In the genomic region with DNA sequence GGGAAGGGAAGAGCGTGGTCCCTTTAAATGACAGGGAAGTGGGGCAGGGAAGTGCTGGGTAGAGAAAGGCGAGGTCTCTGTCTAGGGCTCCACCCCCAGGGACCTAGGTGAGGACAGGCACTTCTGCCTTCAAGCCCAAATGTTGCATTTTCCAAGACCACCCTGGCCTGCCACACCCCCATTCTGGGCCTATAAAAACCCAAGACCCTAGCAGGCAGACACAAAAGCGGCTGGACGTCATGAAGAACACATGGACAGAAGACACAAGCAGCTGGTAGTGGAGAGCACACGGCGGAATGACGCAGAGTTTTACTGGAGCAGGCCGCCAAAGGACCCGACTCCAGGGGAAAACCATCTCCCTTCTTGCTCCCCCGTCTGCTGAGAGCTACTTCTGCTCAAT, we compare ENCODE assay signal across 21 cellular contexts.
"Had no signal": no experiment of that assay in that cellular context is flagged by ENCODE, and none has a peak within 500 bp of the region (broad histone marks: within the 10 kb centered on the region; RNA-seq: fewer than 3 reads in every experiment).

No MANE protein-coding gene starts in this region.

- H3K27me3 ChIP-seq: stomach, tibial nerve had no signal

- H3K4me1 Mint-ChIP-seq: activated CD4-positive, alpha-beta memory T cell treated with anti-CD3 and anti-CD28 coated beads, Interleukin-2, amount 10 ng/mL, durations not matched to agents 7 days and 5 days; stimulated activated memory B cell treated with anti-CD40 and anti-IgM and Interleukin-4, amounts not matched to agents 10 μg/mL and 1 μg/mL and 100 μg/mL, for 72 hours had no signal

- H3K27ac Mint-ChIP-seq: activated CD4-positive, alpha-beta memory T cell treated with anti-CD3 and anti-CD28 coated beads, Interleukin-2, amount 10 ng/mL, durations not matched to agents 7 days and 5 days; activated naive CD4-positive, alpha-beta T cell treated with anti-CD3 and anti-CD28 coated beads for 36 hours; activated naive CD8-positive, alpha-beta T cell treated with anti-CD3 and anti-CD28 coated beads, Interleukin-2, amount 10 ng/mL, durations not matched to agents 7 days and 5 days; activated T-cell treated with anti-CD3 and anti-CD28 coated beads, Interleukin-2, amount 50 U/mL, for 72 hours; natural killer cell treated with Interleukin-12 subunit alpha and Interleukin-12 subunit beta and Interleukin-15 and Interleukin-18, amount 100 ng/mL, for 72 hours; stimulated activated memory B cell treated with anti-CD40 and anti-IgM and Interleukin-4, amounts not matched to agents 10 μg/mL and 1 μg/mL and 100 μg/mL, for 72 hours; T-helper 1 cell treated with Interleukin-12 subunit alpha and Interleukin-12 subunit beta and Interleukin-4 antibody, amounts not matched to agents 30 μg/mL and 1 μg/mL, for 36 hours had no signal

- H3K4me3 Mint-ChIP-seq: activated CD4-positive, alpha-beta memory T cell treated with anti-CD3 and anti-CD28 coated beads, Interleukin-2, amount 10 ng/mL, durations not matched to agents 7 days and 5 days; activated naive CD4-positive, alpha-beta T cell treated with anti-CD3 and anti-CD28 coated beads for 36 hours; activated naive CD8-positive, alpha-beta T cell treated with anti-CD3 and anti-CD28 coated beads, Interleukin-2, amount 10 ng/mL, durations not matched to agents 7 days and 5 days; activated T-cell treated with anti-CD3 and anti-CD28 coated beads, Interleukin-2, amount 50 U/mL, for 72 hours; natural killer cell treated with Interleukin-12 subunit alpha and Interleukin-12 subunit beta and Interleukin-15 and Interleukin-18, amount 100 ng/mL, for 72 hours; stimulated activated memory B cell treated with anti-CD40 and anti-IgM and Interleukin-4, amounts not matched to agents 10 μg/mL and 1 μg/mL and 100 μg/mL, for 72 hours; T-helper 1 cell treated with Interleukin-12 subunit alpha and Interleukin-12 subunit beta and Interleukin-4 antibody, amounts not matched to agents 30 μg/mL and 1 μg/mL, for 36 hours had no signal

- DNase-seq: activated CD4-positive, alpha-beta memory T cell treated with anti-CD3 and anti-CD28 coated beads, Interleukin-2, amount 10 ng/mL, durations not matched to agents 7 days and 5 days; activated CD4-positive, alpha-beta T cell treated with anti-CD3 and anti-CD28 coated beads for 48 hours; activated effector memory CD4-positive, alpha-beta T cell treated with Interleukin-2 at 50 U/mL for 16 hours; activated naive CD4-positive, alpha-beta T cell treated with anti-CD3 and anti-CD28 coated beads for 36 hours; activated naive CD8-positive, alpha-beta T cell treated with anti-CD3 and anti-CD28 coated beads, Interleukin-2, amount 10 ng/mL, durations not matched to agents 7 days and 5 days; activated T-cell treated with anti-CD3 and anti-CD28 coated beads, Interleukin-2, amount 50 U/mL, for 72 hours; amniotic stem cell; left ventricle myocardium superior; mammary epithelial cell; occipital lobe; posterior cingulate gyrus; small intestine; stimulated activated CD4-positive, alpha-beta T cell treated with anti-CD3 and anti-CD28 coated beads, Interleukin-15, amount 100 ng/mL, for 24 hours; stomach had no signal

- H3K4me3 ChIP-seq: coronary artery, stomach, suprapubic skin, tibial nerve had no signal

- H3K36me3 Mint-ChIP-seq: activated naive CD8-positive, alpha-beta T cell treated with anti-CD3 and anti-CD28 coated beads, Interleukin-2, amount 10 ng/mL, durations not matched to agents 7 days and 5 days; natural killer cell treated with Interleukin-12 subunit alpha and Interleukin-12 subunit beta and Interleukin-15 and Interleukin-18, amount 100 ng/mL, for 72 hours; stimulated activated memory B cell treated with anti-CD40 and anti-IgM and Interleukin-4, amounts not matched to agents 10 μg/mL and 1 μg/mL and 100 μg/mL, for 72 hours had no signal

- H3K36me3 ChIP-seq: stomach, suprapubic skin, tibial nerve had no signal

- H3K27me3 Mint-ChIP-seq: activated CD4-positive, alpha-beta memory T cell treated with anti-CD3 and anti-CD28 coated beads, Interleukin-2, amount 10 ng/mL, durations not matched to agents 7 days and 5 days; activated naive CD8-positive, alpha-beta T cell treated with anti-CD3 and anti-CD28 coated beads, Interleukin-2, amount 10 ng/mL, durations not matched to agents 7 days and 5 days; natural killer cell treated with Interleukin-12 subunit alpha and Interleukin-12 subunit beta and Interleukin-15 and Interleukin-18, amount 100 ng/mL, for 72 hours; stimulated activated memory B cell treated with anti-CD40 and anti-IgM and Interleukin-4, amounts not matched to agents 10 μg/mL and 1 μg/mL and 100 μg/mL, for 72 hours had no signal

- H3K27ac ChIP-seq: coronary artery, stomach, suprapubic skin, tibial nerve had no signal

- ATAC-seq: activated T-cell treated with anti-CD3 and anti-CD28 coated beads, Interleukin-2, amount 50 U/mL, for 72 hours; left ventricle myocardium superior; natural killer cell treated with Interleukin-12 subunit alpha and Interleukin-12 subunit beta and Interleukin-15 and Interleukin-18, amount 100 ng/mL, for 72 hours; sciatic nerve; stimulated activated memory B cell treated with anti-CD40 and anti-IgM and Interleukin-4, amounts not matched to agents 10 μg/mL and 1 μg/mL and 100 μg/mL, for 72 hours had no signal

- H3K9me3 ChIP-seq: stomach, suprapubic skin, tibial nerve had no signal

- H3K4me1 ChIP-seq: stomach, suprapubic skin, tibial nerve had no signal

- H3K9me3 Mint-ChIP-seq: activated CD4-positive, alpha-beta memory T cell treated with anti-CD3 and anti-CD28 coated beads, Interleukin-2, amount 10 ng/mL, durations not matched to agents 7 days and 5 days; activated naive CD4-positive, alpha-beta T cell treated with anti-CD3 and anti-CD28 coated beads for 36 hours; activated T-cell treated with anti-CD3 and anti-CD28 coated beads, Interleukin-2, amount 50 U/mL, for 72 hours; stimulated activated memory B cell treated with anti-CD40 and anti-IgM and Interleukin-4, amounts not matched to agents 10 μg/mL and 1 μg/mL and 100 μg/mL, for 72 hours; T-helper 1 cell treated with Interleukin-12 subunit alpha and Interleukin-12 subunit beta and Interleukin-4 antibody, amounts not matched to agents 30 μg/mL and 1 μg/mL, for 36 hours had no signal
